In the genomic region with DNA sequence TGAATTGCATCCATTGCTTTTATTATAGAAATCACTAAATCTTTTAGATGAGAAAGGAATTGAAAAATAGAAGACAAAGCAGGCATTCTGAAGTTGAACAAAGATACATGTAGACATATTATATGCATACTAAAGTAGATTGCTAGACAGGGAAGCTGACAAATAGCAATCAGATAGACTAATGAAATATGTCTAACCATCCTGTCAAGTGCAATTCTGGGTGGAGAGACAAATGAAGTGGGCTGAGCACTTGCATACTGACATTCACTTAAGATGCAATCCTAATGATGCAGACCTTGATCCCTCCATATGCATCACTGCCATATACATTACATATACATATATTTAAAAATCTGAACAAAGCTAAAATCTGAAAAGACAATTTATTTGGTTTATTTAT, we compare ENCODE assay signal across 35 cellular contexts.
"Had no signal": no experiment of that assay in that cellular context is flagged by ENCODE, and none has a peak within 500 bp of the region (broad histone marks: within the 10 kb centered on the region; RNA-seq: fewer than 3 reads in every experiment).

No MANE protein-coding gene starts in this region.

- H3K9me3 ChIP-seq: MG63 had no signal

- DNase-seq: Karpas-422, Kasumi-1, MG63, MM.1S, MV-4-11, NCI-H1048, NCI-H1092, NCI-H1092 treated with DMSO at 0.1 percent for 48 hours, NCI-H1105, NCI-H1105 treated with DMSO at 0.1 percent for 48 hours, NCI-H1417 treated with DMSO at 0.1 percent for 48 hours, NCI-H1436, NCI-H1436 treated with DMSO at 0.1 percent for 48 hours, NCI-H146, NCI-H1694, NCI-H1694 treated with DMSO at 0.1 percent for 48 hours, NCI-H187, NCI-H187 treated with DMSO at 0.1 percent for 48 hours, NCI-H1930, NCI-H2029, NCI-H2029 treated with DMSO at 0.1 percent for 48 hours, NCI-H2081, NCI-H2081 treated with DMSO at 0.1 percent for 48 hours, NCI-H2107, NCI-H2171, NCI-H2171 treated with DMSO at 0.1 percent for 48 hours, NCI-H2227 treated with DMSO at 0.1 percent for 48 hours, NCI-H226, NCI-H345, NCI-H446, NCI-H446 treated with DMSO at 0.1 percent for 48 hours, NCI-H510A, NCI-H510A treated with DMSO at 0.1 percent for 48 hours, NCI-H524, NCI-H524 treated with DMSO at 0.1 percent for 48 hours had no signal

- H3K36me3 ChIP-seq: MG63 had no signal

- H3K27me3 ChIP-seq: MG63 had no signal

- H3K4me3 ChIP-seq: MG63 had no signal
